Comparison of ENCODE assay signal across 9 cellular contexts in genomic region chr15:89695198-89695597, GRCh38. TPM values are rescaled to one million over a fixed set of nuclear protein-coding genes. Genes with fewer than 3 reads are reported as not detected.
"Had no signal": no experiment of that assay in that cellular context is flagged by ENCODE, and none has a peak within 500 bp of the region (broad histone marks: within the 10 kb centered on the region; RNA-seq: fewer than 3 reads in every experiment).

No MANE protein-coding gene starts in this region.

- DNase-seq: H9, HCEC 1CT, IMR-90, KG1 had no signal

- H3K4me3 ChIP-seq: GM23338 had no signal

- ATAC-seq: GM23338 had no signal

- H3K27ac ChIP-seq: HL-60 had no signal

- H3K4me2 ChIP-seq: GM23338 had no signal

- FAIRE-seq: H1, H54 had no signal

- H2AFZ ChIP-seq: GM23338 had no signal

RNA-seq across cellular contexts. Expression of gene WDR93, which starts 4.6 kb away (rescaled TPM):
- total RNA-seq: H1, H9, HT1080, IMR-90 had no signal
- polyA plus RNA-seq: GM23338, IMR-90 had no signal

RNA-seq across cellular contexts. Expression of gene PLIN1, which starts 16.0 kb away (rescaled TPM):
- total RNA-seq: H1, HT1080 had no signal

RNA-seq across cellular contexts. Expression of gene MESP1, which starts 55.9 kb away (rescaled TPM):
- total RNA-seq: H9 had no signal
